ENCODE assay signal across 1 cellular context in the genomic region with DNA sequence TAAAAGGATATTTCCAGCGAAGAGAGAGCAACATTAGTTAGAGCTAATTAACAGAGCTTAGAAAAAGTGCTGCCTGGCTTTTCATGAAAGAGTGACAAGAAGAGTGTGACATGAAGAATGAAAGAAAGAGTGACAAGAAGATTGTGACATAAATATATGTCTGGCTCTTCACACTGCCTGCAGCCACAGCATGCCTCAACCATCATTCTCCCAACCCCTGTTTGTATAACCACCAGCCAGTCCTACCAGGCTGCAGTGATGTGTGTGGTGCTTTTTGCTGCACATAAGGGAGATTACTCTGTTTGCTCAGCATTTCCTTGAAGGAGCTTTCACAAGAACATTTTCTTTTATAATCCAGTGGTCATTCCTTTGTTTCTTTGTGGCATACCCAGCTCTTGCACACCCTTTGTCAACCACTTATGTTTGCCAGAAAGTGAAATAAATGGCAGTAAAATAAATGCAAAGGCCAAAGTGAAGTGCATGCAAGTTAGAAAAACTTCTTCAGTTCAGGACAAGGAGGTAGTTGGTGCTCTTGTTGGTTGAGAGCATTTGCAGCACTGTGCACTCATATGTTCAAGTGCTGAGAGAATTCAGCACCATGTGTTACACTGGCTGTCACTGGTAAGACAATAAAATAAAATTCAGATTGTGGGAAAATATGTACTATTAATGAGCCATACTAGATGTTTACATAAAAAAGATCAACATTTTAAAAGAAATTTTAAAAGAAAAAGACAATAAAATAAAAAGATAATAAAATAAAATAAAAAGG.
TF ChIP-seq lines count a peak whose summit lies in the region.

No MANE protein-coding gene starts in this region.

TF ChIP-seq in H1, 55 proteins besides CTCF, POLR2A, EP300 and RAD21:
- TF ChIP-seq POU5F1 (IDR thresholded peaks at IDR 0.05; ENCODE audit: low read depth, low read length) (no peak), JUN (IDR thresholded peaks at IDR 0.05; ENCODE audit: low read depth, low read length) (no peak), SP4 (IDR thresholded peaks at IDR 0.05; ENCODE audit: low read length) (no peak), ATF2 (IDR thresholded peaks at IDR 0.05; ENCODE audit: low read length) (no peak), JUND (IDR thresholded peaks at IDR 0.05; ENCODE audit: low read length) (no peak), CHD2 (IDR thresholded peaks at IDR 0.05; ENCODE audit: low read length) (no peak), KDM4A (IDR thresholded peaks at IDR 0.05; ENCODE audit: low read depth, low read length, severe bottlenecking) (no peak), SP1 (IDR thresholded peaks at IDR 0.05; ENCODE audit: low read depth, low read length) (no peak), TCF12 (IDR thresholded peaks at IDR 0.05; ENCODE audit: low read depth, low read length) (no peak), RXRA (IDR thresholded peaks at IDR 0.05; ENCODE audit: insufficient read depth, low read depth, low read length) (no peak), TBP (IDR thresholded peaks at IDR 0.05; ENCODE audit: low read depth, low read length) (no peak), ASH2L (IDR thresholded peaks at IDR 0.05; ENCODE audit: low read length) (no peak)
- TF ChIP-seq, protein P1, sequence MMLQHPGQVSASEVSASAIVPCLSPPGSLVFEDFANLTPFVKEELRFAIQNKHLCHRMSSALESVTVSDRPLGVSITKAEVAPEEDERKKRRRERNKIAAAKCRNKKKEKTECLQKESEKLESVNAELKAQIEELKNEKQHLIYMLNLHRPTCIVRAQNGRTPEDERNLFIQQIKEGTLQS (IDR thresholded peaks at IDR 0.05; ENCODE audit: insufficient read depth, low read depth, low read length), result no peak
